Comparison of ENCODE assay signal across 8 cellular contexts in genomic region chr17:63476494-63476856, GRCh38. TPM values are rescaled to one million over a fixed set of nuclear protein-coding genes. Genes with fewer than 3 reads are reported as not detected.
A peak's percentile ranks its signal among the peaks of the same experiment; 100 is the strongest.
DNase-seq lines count a peak whose midpoint lies in the region; ATAC-seq and TF ChIP-seq lines count a peak whose summit lies in the region.

No MANE protein-coding gene starts in this region.

- H3K36me3 Mint-ChIP-seq in activated CD4-positive, alpha-beta T cell treated with anti-CD3 and anti-CD28 coated beads, Interleukin-2, amount 10 ng/mL, durations not matched to agents 24 days and 14 days (ENCODE audit: low read depth), result peaks cover 2% of the 10 kb centered on the region

- H3K36me3 ChIP-seq in Peyer's patch, result peaks cover 0 to 18% (median 0%) of the 10 kb centered on the region in 3 donors

- H3K27ac ChIP-seq in Peyer's patch, result peak overlapping the region; percentile 42 to 97 (median 80)

- H3K27me3 ChIP-seq in Peyer's patch, result no peaks in the 10 kb centered on the region

- no peaks in the 10 kb centered on the region for H3K9me3 Mint-ChIP-seq in activated CD4-positive, alpha-beta T cell treated with anti-CD3 and anti-CD28 coated beads, Interleukin-2, amount 10 ng/mL, durations not matched to agents 24 days and 14 days

- intact Hi-C loops in activated CD4-positive, alpha-beta T cell treated with anti-CD3 and anti-CD28 coated beads, Interleukin-2, amount 10 ng/mL, durations not matched to agents 24 days and 14 days (cut with micrococcal nuclease), result no loop called here

- H3K9me3 ChIP-seq in Peyer's patch, result no peaks in the 10 kb centered on the region

- H3K4me3 ChIP-seq in Peyer's patch (peak overlapping the region; percentile 34 to 93 (median 70)), epithelial cell of proximal tubule (ENCODE audit: low read depth, low read length) (peak overlapping the region; percentile 42)

- no peak overlapping the region for H3K27ac Mint-ChIP-seq in activated CD4-positive, alpha-beta T cell treated with anti-CD3 and anti-CD28 coated beads, Interleukin-2, amount 10 ng/mL, durations not matched to agents 24 days and 14 days

- no peak for TF ChIP-seq POLR2A in Peyer's patch (IDR thresholded peaks at IDR 0.05)

- H3K4me1 Mint-ChIP-seq in activated CD4-positive, alpha-beta T cell treated with anti-CD3 and anti-CD28 coated beads, Interleukin-2, amount 10 ng/mL, durations not matched to agents 24 days and 14 days, result peaks cover 16% of the 10 kb centered on the region

- H3K4me3 Mint-ChIP-seq in activated CD4-positive, alpha-beta T cell treated with anti-CD3 and anti-CD28 coated beads, Interleukin-2, amount 10 ng/mL, durations not matched to agents 24 days and 14 days, result peak overlapping the region; percentile 37

- TF ChIP-seq CTCF in Peyer's patch (IDR thresholded peaks at IDR 0.05), result no peak
- TF ChIP-seq CTCF in epithelial cell of proximal tubule (conservative IDR thresholded peaks at IDR 0.05; ENCODE audit: low read depth, low read length), result no peak
- no peak for TF ChIP-seq CTCF in omental fat pad (IDR thresholded peaks at IDR 0.05)

- H3K27me3 Mint-ChIP-seq in activated CD4-positive, alpha-beta T cell treated with anti-CD3 and anti-CD28 coated beads, Interleukin-2, amount 10 ng/mL, durations not matched to agents 24 days and 14 days, result peaks cover 54% of the 10 kb centered on the region

- DNase-seq in activated CD4-positive, alpha-beta T cell treated with anti-CD3 and anti-CD28 coated beads, Interleukin-2, amount 10 ng/mL, durations not matched to agents 24 days and 14 days, result no peak
- no peak for DNase-seq in activated CD4-positive, alpha-beta T cell treated with anti-CD3 and anti-CD28 coated beads for 1 hour
- DNase-seq in Peyer's patch (no peak), epithelial cell of proximal tubule (ENCODE audit: low read depth) (no peak), omental fat pad (ENCODE audit: low spot score) (no peak), midbrain (lab: John Stamatoyannopoulos, UW) (no peak), kidney glomerular epithelial cell (lab: John Stamatoyannopoulos, UW) (no peak)

- ATAC-seq in omental fat pad (ENCODE audit: low FRiP score) (peak; percentile 28), HG03045 (IDR thresholded peaks at IDR 0.05; ENCODE audit: unreplicated experiment) (no peak)

- H3K4me1 ChIP-seq in Peyer's patch, result peaks cover 0 to 22% (median 10%) of the 10 kb centered on the region in 4 donors

RNA-seq across cellular contexts. Expression of gene ACE, which starts 0.4 kb away (rescaled TPM):
- 0.26 TPM in 1 of 2 replicates, not detected in the other for total RNA-seq in activated CD4-positive, alpha-beta T cell treated with anti-CD3 and anti-CD28 coated beads, Interleukin-2, amount 10 ng/mL, durations not matched to agents 24 days and 14 days
- total RNA-seq in Peyer's patch (1,000 to 10,000 TPM in 2 of 4 donors, 100 to 1,000 TPM in 1, 10 to 100 TPM in 1; 42.9 to 1,678 (median 1,106) TPM), epithelial cell of proximal tubule (0.07 and 1.3 TPM in 2 replicates), omental fat pad (10 to 100 TPM in 2 of 4 donors, 1 to 10 TPM in 2; 4.2 to 20.2 (median 12.0) TPM)

RNA-seq across cellular contexts. Expression of gene CYB561, which starts 30.4 kb away (rescaled TPM):
- 1.7 and 2.0 TPM in 2 replicates for total RNA-seq in activated CD4-positive, alpha-beta T cell treated with anti-CD3 and anti-CD28 coated beads, Interleukin-2, amount 10 ng/mL, durations not matched to agents 24 days and 14 days
- total RNA-seq in Peyer's patch (100 to 1,000 TPM in 2 of 4 donors, 10 to 100 TPM in 2; 42.9 to 161 (median 98.5) TPM), epithelial cell of proximal tubule (16.0 and 18.0 TPM in 2 replicates), omental fat pad (10 to 100 TPM; 19.9 to 22.3 (median 20.5) TPM)

RNA-seq across cellular contexts. Expression of gene KCNH6, which starts 46.7 kb away (rescaled TPM):
- not detected in 2 replicates for total RNA-seq in activated CD4-positive, alpha-beta T cell treated with anti-CD3 and anti-CD28 coated beads, Interleukin-2, amount 10 ng/mL, durations not matched to agents 24 days and 14 days
- 10 to 100 TPM in 3 of 4 donors, 1 to 10 TPM in 1; 3.3 to 78.6 (median 26.7) TPM for total RNA-seq in Peyer's patch
- not detected in 2 replicates for total RNA-seq in epithelial cell of proximal tubule
- not detected for total RNA-seq in omental fat pad
